ENCODE assay signal across 10 cellular contexts in genomic region chr7:76583636-76584281, GRCh38. TPM values are rescaled to one million over a fixed set of nuclear protein-coding genes. Genes with fewer than 3 reads are reported as not detected.
DNase-seq lines count a peak whose midpoint lies in the region; ATAC-seq, FAIRE-seq and TF ChIP-seq lines count a peak whose summit lies in the region.
"Not testable (repeated sequence)": the region's sequence is repeated elsewhere in the genome, so short reads cannot be mapped to it uniquely, and the experiment has no call there.
"Had no signal": no experiment of that assay in that cellular context is flagged by ENCODE, and none has a peak within 500 bp of the region (broad histone marks: within the 10 kb centered on the region; RNA-seq: fewer than 3 reads in every experiment).

No MANE protein-coding gene starts in this region.

- peak overlapping the region in 2 of 3 donors; percentile 54 to 67 for H3K4me3 Mint-ChIP-seq in T-cell
- H3K4me3 Mint-ChIP-seq in activated naive CD8-positive, alpha-beta T cell treated with anti-CD3 and anti-CD28 coated beads, Interleukin-2, amount 50 U/mL, for 24 hours = peak overlapping the region; percentile 18

- not testable (repeated sequence) for H2AFZ ChIP-seq in smooth muscle cell (ENCODE audit: low read depth)

- not testable (repeated sequence) for H3K27me3 Mint-ChIP-seq in T-cell; activated naive CD8-positive, alpha-beta T cell treated with anti-CD3 and anti-CD28 coated beads, Interleukin-2, amount 50 U/mL, for 24 hours

- TF ChIP-seq EP300 in A549 (IDR thresholded peaks at IDR 0.05) = not testable (repeated sequence)

- TF ChIP-seq RAD21 in A549 (conservative IDR thresholded peaks at IDR 0.05 in 1 of 2, IDR thresholded peaks at IDR 0.05 in 1 of 2) = not testable (repeated sequence)

- 63% methylated on average over 5 of the region's 5 CpGs for WGBS in A549 (ENCODE audit: missing lambda C conversion rate)
- 51% methylated on average over 5 of the region's 5 CpGs for WGBS in smooth muscle cell (ENCODE audit: low lambda C conversion rate)

- H3F3A ChIP-seq in smooth muscle cell (ENCODE audit: low read depth) = not testable (repeated sequence)

- not testable (repeated sequence) for H3K9me3 Mint-ChIP-seq in T-cell; activated naive CD8-positive, alpha-beta T cell treated with anti-CD3 and anti-CD28 coated beads, Interleukin-2, amount 50 U/mL, for 24 hours

- TF ChIP-seq CTCF in A549 (IDR thresholded peaks at IDR 0.05); cardiac muscle cell (IDR thresholded peaks at IDR 0.05; ENCODE audit: low read depth, low read length); smooth muscle cell (IDR thresholded peaks at IDR 0.05; ENCODE audit: borderline replicate concordance, insufficient read depth, poor library complexity, severe bottlenecking): not testable (repeated sequence)

- H3K79me2 ChIP-seq in smooth muscle cell (ENCODE audit: low read depth) = peaks cover 36% of the 10 kb centered on the region

- H3K27ac ChIP-seq in A549 = peak overlapping the region; percentile 70 to 77
- H3K27ac ChIP-seq in cardiac muscle cell = peak overlapping the region; percentile 64
- H3K27ac ChIP-seq in muscle layer of colon (ENCODE audit: low read depth, low read length) = peak overlapping the region; percentile 63
- H3K27ac ChIP-seq in smooth muscle cell (ENCODE audit: low read depth) = peak overlapping the region; percentile 84

- H3K36me3 ChIP-seq in cardiac muscle cell; muscle layer of colon (ENCODE audit: insufficient read depth, low read length); smooth muscle cell (ENCODE audit: low read depth): not testable (repeated sequence)

- CTCF ChIA-PET in A549 (lab: Yijun Ruan, JAX); T-cell (lab: Charles Lee): not testable (repeated sequence)

- H3K9me3 ChIP-seq in A549; cardiac muscle cell (ENCODE audit: low read depth); muscle layer of colon (ENCODE audit: low read length); smooth muscle cell (replicated peaks; ENCODE audit: low read depth): not testable (repeated sequence)

- H3K4me2 ChIP-seq in A549 = peak overlapping the region; percentile 80
- peak overlapping the region; percentile 40 for H3K4me2 ChIP-seq in smooth muscle cell

- DNase-seq in A549 (ENCODE audit: low read depth in 1 of 2, low spot score in 1 of 2); GM12891 (ENCODE audit: insufficient read length, low spot score); T-cell; activated naive CD8-positive, alpha-beta T cell treated with anti-CD3 and anti-CD28 coated beads, Interleukin-2, amount 50 U/mL, for 24 hours; smooth muscle cell (lab: John Stamatoyannopoulos, UW; ENCODE audit: unreplicated experiment): not testable (repeated sequence)
- DNase-seq in dermis blood vessel endothelial cell = peak; percentile 84
- DNase-seq in cardiac muscle cell (ENCODE audit: low read depth in 1 of 2, low spot score in 1 of 2) = peak; percentile 4 to 78

- not testable (repeated sequence) for H3K4me3 ChIP-seq in A549; cardiac muscle cell; muscle layer of colon (ENCODE audit: low read depth in 1 of 2, low read length in 2 of 2); smooth muscle cell

- H3K36me3 Mint-ChIP-seq in T-cell; activated naive CD8-positive, alpha-beta T cell treated with anti-CD3 and anti-CD28 coated beads, Interleukin-2, amount 50 U/mL, for 24 hours (ENCODE audit: low read depth): not testable (repeated sequence)

- TF ChIP-seq POLR2A in A549 (IDR thresholded peaks at IDR 0.05; ENCODE audit: low read length); GM12891 (IDR thresholded peaks at IDR 0.05; ENCODE audit: low read depth, low read length): not testable (repeated sequence)

- H3K9ac ChIP-seq in muscle layer of colon (ENCODE audit: low read length); smooth muscle cell (ENCODE audit: low read depth): not testable (repeated sequence)

- ATAC-seq in A549 = peak; percentile 20 to 21; a peak in 3 of 6 replicates
- ATAC-seq in T-cell (replicated peaks in 1 of 4) = peak; percentile 28 to 67 (median 62)
- not testable (repeated sequence) for ATAC-seq in activated naive CD8-positive, alpha-beta T cell treated with anti-CD3 and anti-CD28 coated beads, Interleukin-2, amount 50 U/mL, for 24 hours

- not testable (repeated sequence) for FAIRE-seq in A549 (lab: Jason Lieb, UNC)
- FAIRE-seq in GM12891 (lab: Jason Lieb, UNC) = peak; percentile 78

- H3K27ac Mint-ChIP-seq in T-cell = peak overlapping the region; percentile 86 to 96
- H3K27ac Mint-ChIP-seq in activated naive CD8-positive, alpha-beta T cell treated with anti-CD3 and anti-CD28 coated beads, Interleukin-2, amount 50 U/mL, for 24 hours = peak overlapping the region; percentile 69

- H3K27me3 ChIP-seq in cardiac muscle cell; muscle layer of colon (ENCODE audit: control insufficient read depth in 1 of 2, insufficient read depth in 2 of 2, low read length in 2 of 2); smooth muscle cell (ENCODE audit: low read depth): not testable (repeated sequence)

- peaks cover 85% of the 10 kb centered on the region for H3K4me1 ChIP-seq in A549
- H3K4me1 ChIP-seq in cardiac muscle cell (ENCODE audit: low read depth) = peaks cover 16% of the 10 kb centered on the region
- peaks cover 19% of the 10 kb centered on the region for H3K4me1 ChIP-seq in muscle layer of colon (ENCODE audit: insufficient read depth, low read length)
- not testable (repeated sequence) for H3K4me1 ChIP-seq in smooth muscle cell (ENCODE audit: low read depth)

- peaks cover 43 to 68% (median 53%) of the 10 kb centered on the region in 3 donors for H3K4me1 Mint-ChIP-seq in T-cell
- peaks cover 56% of the 10 kb centered on the region for H3K4me1 Mint-ChIP-seq in activated naive CD8-positive, alpha-beta T cell treated with anti-CD3 and anti-CD28 coated beads, Interleukin-2, amount 50 U/mL, for 24 hours

- POLR2A ChIA-PET in A549 (lab: Yijun Ruan, JAX); T-cell (lab: Charles Lee): not testable (repeated sequence)

- peaks cover 26% of the 10 kb centered on the region for H4K20me1 ChIP-seq in smooth muscle cell (ENCODE audit: low read depth)

RNA-seq across cellular contexts. Expression of gene SPDYE16, which starts 40.7 kb away (rescaled TPM):
- not detected in 2 replicates for polyA plus RNA-seq in A549 (2011; rRNA removed)
- not detected in 2 replicates for polyA plus RNA-seq in A549 (2012; cell fraction: cytosol; rRNA removed)
- polyA plus RNA-seq in A549 (2012; cell fraction: nucleus; rRNA removed) = not detected in 2 replicates
- not detected in 3 replicates for polyA plus RNA-seq in A549 (2017; fragmentation: RNase III; extraction: RNeasy Plus Mini Kit Qiagen cat#74134 plus additional on column Dnase treatment)
- polyA minus RNA-seq in A549 (2011; rRNA and poly(A)+ RNA removed) = not detected in 2 replicates
- polyA plus RNA-seq in GM12891 (2012; ENCODE audit: low read depth, missing spikeins) = 0.28 TPM
- total RNA-seq in T-cell = under 1 TPM; 0.33 to 0.96 (median 0.73) TPM
- total RNA-seq in dermis blood vessel endothelial cell = 0.09 TPM in 1 of 2 replicates, not detected in the other
- total RNA-seq in cardiac muscle cell = 0.11 and 1.1 TPM in 2 replicates
- 0.81 and 0.87 TPM in 2 replicates for polyA plus RNA-seq in cardiac muscle cell
- total RNA-seq in smooth muscle cell = not detected in 2 replicates
- 0.71 TPM in 1 of 2 replicates, not detected in the other for polyA plus RNA-seq in smooth muscle cell
- total RNA-seq: activated B cell treated with CpG ODN at 0.5 μM for 24 hours, SK-MEL-5 had no signal

RNA-seq across cellular contexts. Expression of gene POMZP3, which starts 43.3 kb away (rescaled TPM):
- polyA plus RNA-seq in A549 (2011; rRNA removed) (10.6 and 14.7 TPM in 2 replicates), A549 (2017; fragmentation: RNase III; extraction: RNeasy Plus Mini Kit Qiagen cat#74134 plus additional on column Dnase treatment) (17.4 to 18.6 TPM (median 17.6 TPM) in 3 replicates), cardiac muscle cell (11.3 and 20.7 TPM in 2 replicates), smooth muscle cell (7.3 and 7.4 TPM in 2 replicates)
- polyA plus RNA-seq in A549 (2012; cell fraction: cytosol; rRNA removed) = 8.1 and 9.5 TPM in 2 replicates
- polyA plus RNA-seq in A549 (2012; cell fraction: nucleus; rRNA removed) = 7.8 and 9.1 TPM in 2 replicates
- polyA minus RNA-seq in A549 (2011; rRNA and poly(A)+ RNA removed) = 23.0 and 26.2 TPM in 2 replicates
- 6.7 TPM for polyA plus RNA-seq in GM12891 (2012; ENCODE audit: low read depth, missing spikeins)
- total RNA-seq in T-cell (10 to 100 TPM; 18.6 to 35.7 (median 19.4) TPM), dermis blood vessel endothelial cell (1.0 and 3.4 TPM in 2 replicates), cardiac muscle cell (16.3 and 17.4 TPM in 2 replicates), smooth muscle cell (0.45 TPM in 1 of 2 replicates, not detected in the other)
